ENCODE assay signal across 32 cellular contexts in genomic region chr10:29843143-29843542, GRCh38.
DNase-seq lines count a peak whose midpoint lies in the region; ATAC-seq and TF ChIP-seq lines count a peak whose summit lies in the region.
"Had no signal": no experiment of that assay in that cellular context is flagged by ENCODE, and none has a peak within 500 bp of the region (broad histone marks: within the 10 kb centered on the region; RNA-seq: fewer than 3 reads in every experiment).

No MANE protein-coding gene starts in this region.

- H3K36me3 Mint-ChIP-seq in osteocyte (ENCODE audit: unreplicated experiment): no peaks in the 10 kb centered on the region
- H3K36me3 Mint-ChIP-seq: activated CD8-positive, alpha-beta memory T cell treated with anti-CD3 and anti-CD28 coated beads, Interleukin-2, amount 10 ng/mL, durations not matched to agents 7 days and 5 days; activated naive CD8-positive, alpha-beta T cell treated with anti-CD3 and anti-CD28 coated beads for 36 hours; natural killer cell; T-cell had no signal

- no peak for ATAC-seq in DND-41 (ENCODE audit: insufficient read depth, low read depth)
- peak; percentile 37 for ATAC-seq in gastroesophageal sphincter
- no peak for ATAC-seq in GM18498 (IDR thresholded peaks at IDR 0.05; ENCODE audit: unreplicated experiment)
- ATAC-seq in GM21619 (IDR thresholded peaks at IDR 0.05; ENCODE audit: unreplicated experiment): no peak
- ATAC-seq: activated CD8-positive, alpha-beta memory T cell treated with anti-CD3 and anti-CD28 coated beads, Interleukin-2, amount 10 ng/mL, durations not matched to agents 7 days and 5 days; activated T-cell treated with anti-CD3 and anti-CD28 coated beads, Interleukin-2, amount 50 U/mL, for 4 hours; K562; natural killer cell; pancreas; right lobe of liver; T-cell had no signal

- 0 out of 2 replicates have a peak overlapping the region, but pooled peaks have one; percentile 26 for H2AFZ ChIP-seq in DND-41 (ENCODE audit: low read depth, low read length)
- H2AFZ ChIP-seq: GM23248 had no signal

- TF ChIP-seq POLR2A in gastroesophageal sphincter (IDR thresholded peaks at IDR 0.05): peak; percentile 62 to 75

- no peak overlapping the region for H3K27ac Mint-ChIP-seq in osteocyte (ENCODE audit: unreplicated experiment)
- H3K27ac Mint-ChIP-seq: activated CD8-positive, alpha-beta memory T cell treated with anti-CD3 and anti-CD28 coated beads, Interleukin-2, amount 10 ng/mL, durations not matched to agents 7 days and 5 days; activated naive CD8-positive, alpha-beta T cell treated with anti-CD3 and anti-CD28 coated beads for 36 hours; natural killer cell; T-cell had no signal

- H3K9me3 ChIP-seq in DND-41 (ENCODE audit: insufficient read depth, low read length, severe bottlenecking): no peaks in the 10 kb centered on the region
- peaks cover 0 to 10% (median 0%) of the 10 kb centered on the region in 3 donors for H3K9me3 ChIP-seq in gastroesophageal sphincter
- no peaks in the 10 kb centered on the region for H3K9me3 ChIP-seq in skeletal muscle tissue (ENCODE audit: control insufficient read depth in 3 of 3, low read length in 3 of 3)
- H3K9me3 ChIP-seq: pancreas, right lobe of liver had no signal

- no peak overlapping the region for H3K4me3 Mint-ChIP-seq in osteocyte (ENCODE audit: unreplicated experiment)
- H3K4me3 Mint-ChIP-seq: activated CD8-positive, alpha-beta memory T cell treated with anti-CD3 and anti-CD28 coated beads, Interleukin-2, amount 10 ng/mL, durations not matched to agents 7 days and 5 days; activated naive CD8-positive, alpha-beta T cell treated with anti-CD3 and anti-CD28 coated beads for 36 hours; activated T-cell treated with anti-CD3 and anti-CD28 coated beads, Interleukin-2, amount 50 U/mL, for 4 hours; natural killer cell; T-cell had no signal

- H3K4me1 Mint-ChIP-seq in osteocyte (ENCODE audit: unreplicated experiment): peaks cover 25% of the 10 kb centered on the region
- H3K4me1 Mint-ChIP-seq: activated CD8-positive, alpha-beta memory T cell treated with anti-CD3 and anti-CD28 coated beads, Interleukin-2, amount 10 ng/mL, durations not matched to agents 7 days and 5 days; activated naive CD8-positive, alpha-beta T cell treated with anti-CD3 and anti-CD28 coated beads for 36 hours; natural killer cell; T-cell had no signal

- WGBS in gastroesophageal sphincter (ENCODE audit: low coverage in 1 of 2), 2 donors: 18 to 37% methylated on average over 4 to 5 of the region's 5 CpGs

- TF ChIP-seq CTCF in DND-41 (IDR thresholded peaks at IDR 0.05; ENCODE audit: borderline replicate concordance, extremely low read depth, low read length, poor library complexity, severe bottlenecking): no peak
- TF ChIP-seq CTCF in gastroesophageal sphincter (IDR thresholded peaks at IDR 0.05): peak in 1 of 4 experiments; percentile 23
- no peak for TF ChIP-seq CTCF in osteocyte (IDR thresholded peaks at IDR 0.05)

- DNase-seq in DND-41: no peak
- DNase-seq in myocyte (ENCODE audit: low read depth): peak; percentile 30
- no peak for DNase-seq in osteocyte (ENCODE audit: extremely low spot score, unreplicated experiment)
- DNase-seq in NCI-H187 (lab: John Stamatoyannopoulos, UW): no peak
- DNase-seq: activated CD4-positive, alpha-beta T cell treated with anti-CD3 and anti-CD28 coated beads, Interleukin-2, amount 50 U/mL, for 4 hours; activated CD4-positive, CD25-positive, alpha-beta regulatory T cell; activated CD8-positive, alpha-beta memory T cell treated with anti-CD3 and anti-CD28 coated beads, Interleukin-2, amount 10 ng/mL, durations not matched to agents 7 days and 5 days; activated gamma-delta T cell; activated naive CD8-positive, alpha-beta T cell treated with anti-CD3 and anti-CD28 coated beads for 36 hours; activated T-cell treated with anti-CD3 and anti-CD28 coated beads, Interleukin-2, amount 50 U/mL, for 4 hours; aorta; DMS79; GF-D8; glutamatergic neuron; GM23248; midbrain; natural killer cell; NCI-H1048; NCI-H1694; NCI-H446 treated with DMSO at 0.1 percent for 48 hours; NCI-H82; pancreas; right lobe of liver; stimulated activated CD4-positive, alpha-beta T cell treated with anti-CD3 and anti-CD28 coated beads, Interleukin-12 subunit alpha, Interleukin-12 subunit beta, amount 100 ng/mL, for 4 hours; stimulated activated CD4-positive, alpha-beta T cell treated with anti-CD3 and anti-CD28 coated beads, Interleukin-4, amount 100 ng/mL, for 1 hour; T-cell had no signal

- H3K27me3 ChIP-seq in DND-41 (ENCODE audit: insufficient read depth, low read length, poor library complexity) (no peaks in the 10 kb centered on the region), gastroesophageal sphincter (no peaks in the 10 kb centered on the region), skeletal muscle tissue (ENCODE audit: control insufficient read depth in 3 of 3, insufficient read depth in 3 of 3, low read length in 3 of 3) (no peaks in the 10 kb centered on the region)
- H3K27me3 ChIP-seq: pancreas, right lobe of liver had no signal

- H3K4me1 ChIP-seq in DND-41 (ENCODE audit: insufficient read depth, low read length): peaks cover 49% of the 10 kb centered on the region
- peaks cover 3 to 53% (median 10%) of the 10 kb centered on the region in 3 donors for H3K4me1 ChIP-seq in gastroesophageal sphincter
- H3K4me1 ChIP-seq in skeletal muscle tissue (ENCODE audit: control insufficient read depth in 3 of 3, insufficient read depth in 3 of 3, low read length in 3 of 3): peaks cover 17 to 40% (median 30%) of the 10 kb centered on the region in 3 donors

- no peaks in the 10 kb centered on the region for H3K9me3 Mint-ChIP-seq in osteocyte (ENCODE audit: unreplicated experiment)
- H3K9me3 Mint-ChIP-seq: activated T-cell treated with anti-CD3 and anti-CD28 coated beads, Interleukin-2, amount 50 U/mL, for 4 hours; natural killer cell; T-cell had no signal

- H3K4me2 ChIP-seq in DND-41 (ENCODE audit: insufficient read depth, low read length): no peak overlapping the region

- H3K36me3 ChIP-seq in DND-41 (ENCODE audit: insufficient read depth, low read length) (no peaks in the 10 kb centered on the region), gastroesophageal sphincter (no peaks in the 10 kb centered on the region), skeletal muscle tissue (ENCODE audit: control insufficient read depth in 3 of 3, insufficient read depth in 3 of 3, low read length in 3 of 3) (no peaks in the 10 kb centered on the region)
- H3K36me3 ChIP-seq: pancreas, right lobe of liver had no signal

- H3K79me2 ChIP-seq in DND-41 (ENCODE audit: insufficient read depth, low read length): no peaks in the 10 kb centered on the region

- no peaks in the 10 kb centered on the region for H4K20me1 ChIP-seq in DND-41 (ENCODE audit: insufficient read depth, low read length)

- TF ChIP-seq EP300 in gastroesophageal sphincter (IDR thresholded peaks at IDR 0.05): peak; percentile 53

- peaks cover 2% of the 10 kb centered on the region for H3K27me3 Mint-ChIP-seq in osteocyte (ENCODE audit: unreplicated experiment)

- H3K27ac ChIP-seq in DND-41 (ENCODE audit: low read length) (peak overlapping the region; percentile 89), gastroesophageal sphincter (peak overlapping the region; percentile 90 to 97 (median 95)), skeletal muscle tissue (ENCODE audit: low read depth, low read length) (peak overlapping the region; percentile 75)
- H3K27ac ChIP-seq: C4-2B, GM23248, pancreas, right lobe of liver had no signal

- H3K4me3 ChIP-seq in DND-41 (ENCODE audit: low read depth in 1 of 2, low read length in 2 of 2) (no peak overlapping the region), gastroesophageal sphincter (peak overlapping the region; percentile 27 to 46), skeletal muscle tissue (ENCODE audit: low read length in 3 of 3) (peak overlapping the region in 2 of 3 donors; percentile 32 to 54)
- H3K4me3 ChIP-seq: GM23248, K562, pancreas, right lobe of liver had no signal

- H3K9ac ChIP-seq in DND-41 (ENCODE audit: low read depth, low read length) (peak overlapping the region; percentile 17), skeletal muscle tissue (ENCODE audit: low read depth in 1 of 3, low read length in 3 of 3) (peak overlapping the region; percentile 32 to 69 (median 54))
- H3K9ac ChIP-seq: GM23248 had no signal

Comparison
In these comparisons a context has a peak if more than half of its experiments do, and no peak if none do; other contexts are left out.
1. H3K4me3 ChIP-seq: peak in gastroesophageal sphincter (2 of 2) and skeletal muscle tissue (2 of 3); none in DND-41 (0 of 2).
2. Peak in every context shown above with its lines, with median percentiles within 50 percentile points of each other: H3K27ac ChIP-seq.